ENCODE assay signal across 8 cellular contexts in the genomic region with DNA sequence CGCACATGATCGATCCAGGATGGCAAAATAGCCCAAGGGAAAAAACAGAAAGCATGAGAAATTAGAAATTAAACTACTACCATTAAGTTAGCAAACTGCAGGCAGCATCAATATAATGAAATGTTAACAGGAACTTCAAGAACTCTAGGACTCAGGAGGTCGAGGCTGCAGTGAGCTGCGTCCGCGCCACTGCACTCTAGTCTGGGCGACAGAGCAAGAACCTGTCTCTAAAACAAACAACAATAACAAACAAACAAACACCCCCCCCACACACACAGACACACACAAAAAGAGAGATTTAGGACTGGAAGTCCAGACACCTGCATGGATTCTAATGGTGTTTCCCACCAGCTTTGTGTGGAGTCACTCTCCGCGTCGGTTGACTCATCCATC. TPM values are rescaled to one million over a fixed set of nuclear protein-coding genes. Genes with fewer than 3 reads are reported as not detected.
DNase-seq lines count a peak whose midpoint lies in the region; ATAC-seq and TF ChIP-seq lines count a peak whose summit lies in the region.

No MANE protein-coding gene starts in this region.

- H3K36me3 Mint-ChIP-seq in activated CD4-positive, alpha-beta T cell treated with anti-CD3 and anti-CD28 coated beads for 36 hours (ENCODE audit: low read depth), result peaks cover 23% of the 10 kb centered on the region
- H3K36me3 Mint-ChIP-seq in activated naive CD8-positive, alpha-beta T cell treated with anti-CD3 and anti-CD28 coated beads, Interleukin-2, amount 10 ng/mL, durations not matched to agents 7 days and 5 days, result peaks cover 26% of the 10 kb centered on the region

- CTCF ChIA-PET in activated CD4-positive, alpha-beta T cell treated with anti-CD3 and anti-CD28 coated beads for 36 hours (lab: Charles Lee), result interaction anchor here (0.6 to 3.4 kb wide), 6 partner anchors 11 to 190 kb away, joined by 3 to 21 read pairs (median 6); partner anchors contain the start of genes DCTPP1, ZNF689 and ZNF747

- H3K4me1 ChIP-seq in suprapubic skin, result peaks cover 24% of the 10 kb centered on the region

- DNase-seq in activated CD4-positive, alpha-beta T cell treated with anti-CD3 and anti-CD28 coated beads for 36 hours, result no peak
- no peak for DNase-seq in activated CD4-positive, alpha-beta T cell treated with anti-CD3 and anti-CD28 coated beads, Interleukin-2, amount 50 U/mL, for 48 hours
- no peak for DNase-seq in activated naive CD8-positive, alpha-beta T cell treated with anti-CD3 and anti-CD28 coated beads, Interleukin-2, amount 10 ng/mL, durations not matched to agents 7 days and 5 days
- no peak for DNase-seq in suprapubic skin (ENCODE audit: low spot score in 2 of 2)

- H3K4me3 Mint-ChIP-seq in activated CD4-positive, alpha-beta T cell treated with anti-CD3 and anti-CD28 coated beads for 36 hours, result peak overlapping the region; percentile 86
- peak overlapping the region; percentile 88 for H3K4me3 Mint-ChIP-seq in activated naive CD8-positive, alpha-beta T cell treated with anti-CD3 and anti-CD28 coated beads, Interleukin-2, amount 10 ng/mL, durations not matched to agents 7 days and 5 days

- no peak for TF ChIP-seq CTCF in suprapubic skin (IDR thresholded peaks at IDR 0.05)

- POLR2A ChIA-PET in activated CD4-positive, alpha-beta T cell treated with anti-CD3 and anti-CD28 coated beads for 36 hours (lab: Charles Lee), result interaction anchor here (0.8 kb wide), 1 partner anchor 27 kb away, joined by 3 read pairs; no protein-coding TSS in a partner anchor
- POLR2A ChIA-PET in activated naive CD8-positive, alpha-beta T cell treated with anti-CD3 and anti-CD28 coated beads, Interleukin-2, amount 10 ng/mL, durations not matched to agents 7 days and 5 days (lab: Charles Lee), result interaction anchor here (1.3 to 5.3 kb wide), 4 partner anchors 12 to 52 kb away, joined by 4 to 30 read pairs (median 16); partner anchors contain the start of gene ITGAL

- H3K27me3 ChIP-seq in layer of hippocampus (ENCODE audit: control insufficient read depth, insufficient read depth, low read length) (no peaks in the 10 kb centered on the region), suprapubic skin (no peaks in the 10 kb centered on the region)

- H3K9me3 Mint-ChIP-seq in activated CD4-positive, alpha-beta T cell treated with anti-CD3 and anti-CD28 coated beads for 36 hours (ENCODE audit: low read depth), result peaks cover 2% of the 10 kb centered on the region
- no peaks in the 10 kb centered on the region for H3K9me3 Mint-ChIP-seq in activated naive CD8-positive, alpha-beta T cell treated with anti-CD3 and anti-CD28 coated beads, Interleukin-2, amount 10 ng/mL, durations not matched to agents 7 days and 5 days

- H3K9me3 ChIP-seq in suprapubic skin, result no peaks in the 10 kb centered on the region

- H3K36me3 ChIP-seq in suprapubic skin, result peaks cover 10% of the 10 kb centered on the region

- no peak for ATAC-seq in activated CD4-positive, alpha-beta T cell treated with anti-CD3 and anti-CD28 coated beads for 36 hours
- ATAC-seq in activated naive CD8-positive, alpha-beta T cell treated with anti-CD3 and anti-CD28 coated beads, Interleukin-2, amount 10 ng/mL, durations not matched to agents 7 days and 5 days (ENCODE audit: low read depth), result no peak
- no peak for ATAC-seq in GM21515 (IDR thresholded peaks at IDR 0.05; ENCODE audit: unreplicated experiment)
- ATAC-seq in HG02938 (IDR thresholded peaks at IDR 0.05; ENCODE audit: unreplicated experiment), result no peak
- ATAC-seq in HG03520 (IDR thresholded peaks at IDR 0.05; ENCODE audit: unreplicated experiment), result no peak

- no peak for TF ChIP-seq EP300 in suprapubic skin (IDR thresholded peaks at IDR 0.05)

- intact Hi-C loops in activated CD4-positive, alpha-beta T cell treated with anti-CD3 and anti-CD28 coated beads for 36 hours (cut with DNase I, micrococcal nuclease), result no loop called here

- peak overlapping the region; percentile 93 for H3K27ac Mint-ChIP-seq in activated CD4-positive, alpha-beta T cell treated with anti-CD3 and anti-CD28 coated beads for 36 hours
- H3K27ac Mint-ChIP-seq in activated naive CD8-positive, alpha-beta T cell treated with anti-CD3 and anti-CD28 coated beads, Interleukin-2, amount 10 ng/mL, durations not matched to agents 7 days and 5 days, result peak overlapping the region; percentile 90

- WGBS in suprapubic skin, result 75% methylated on average over 10 of the region's 10 CpGs

- TF ChIP-seq POLR2A in suprapubic skin (IDR thresholded peaks at IDR 0.05), result no peak

- peaks cover 40% of the 10 kb centered on the region for H3K4me1 Mint-ChIP-seq in activated CD4-positive, alpha-beta T cell treated with anti-CD3 and anti-CD28 coated beads for 36 hours
- peaks cover 43% of the 10 kb centered on the region for H3K4me1 Mint-ChIP-seq in activated naive CD8-positive, alpha-beta T cell treated with anti-CD3 and anti-CD28 coated beads, Interleukin-2, amount 10 ng/mL, durations not matched to agents 7 days and 5 days

- no peaks in the 10 kb centered on the region for H3K27me3 Mint-ChIP-seq in activated CD4-positive, alpha-beta T cell treated with anti-CD3 and anti-CD28 coated beads for 36 hours
- no peaks in the 10 kb centered on the region for H3K27me3 Mint-ChIP-seq in activated naive CD8-positive, alpha-beta T cell treated with anti-CD3 and anti-CD28 coated beads, Interleukin-2, amount 10 ng/mL, durations not matched to agents 7 days and 5 days

- H3K4me3 ChIP-seq in suprapubic skin, result peak overlapping the region; percentile 78

- H3K27ac ChIP-seq in layer of hippocampus (ENCODE audit: low read depth, low read length), result peak overlapping the region; percentile 97
- peak overlapping the region; percentile 97 for H3K27ac ChIP-seq in suprapubic skin

RNA-seq across cellular contexts. Expression of gene SEPHS2, which starts 0.5 kb away (rescaled TPM):
- total RNA-seq in activated CD4-positive, alpha-beta T cell treated with anti-CD3 and anti-CD28 coated beads for 36 hours, result 10 to 100 TPM; 37.8 to 56.0 TPM
- total RNA-seq in activated naive CD8-positive, alpha-beta T cell treated with anti-CD3 and anti-CD28 coated beads, Interleukin-2, amount 10 ng/mL, durations not matched to agents 7 days and 5 days, result 10 to 100 TPM; 59.4 to 59.8 TPM
- total RNA-seq in suprapubic skin, result 10 to 100 TPM; 16.8 to 26.2 (median 22.2) TPM

RNA-seq across cellular contexts. Expression of gene DCTPP1, which starts 16.4 kb away (rescaled TPM):
- total RNA-seq in activated CD4-positive, alpha-beta T cell treated with anti-CD3 and anti-CD28 coated beads for 36 hours, result 100 to 1,000 TPM in 1 of 2 experiments, 10 to 100 TPM in 1; 89.3 to 102 TPM
- total RNA-seq in activated naive CD8-positive, alpha-beta T cell treated with anti-CD3 and anti-CD28 coated beads, Interleukin-2, amount 10 ng/mL, durations not matched to agents 7 days and 5 days, result 10 to 100 TPM; 52.2 to 52.8 TPM
- 10 to 100 TPM; 17.2 to 26.0 (median 20.0) TPM for total RNA-seq in suprapubic skin

RNA-seq across cellular contexts. Expression of gene ITGAL, which starts 26.3 kb away (rescaled TPM):
- 100 to 1,000 TPM; 210 to 222 TPM for total RNA-seq in activated CD4-positive, alpha-beta T cell treated with anti-CD3 and anti-CD28 coated beads for 36 hours
- total RNA-seq in activated naive CD8-positive, alpha-beta T cell treated with anti-CD3 and anti-CD28 coated beads, Interleukin-2, amount 10 ng/mL, durations not matched to agents 7 days and 5 days, result 100 to 1,000 TPM; 662 to 664 TPM
- total RNA-seq in suprapubic skin, result 1 to 10 TPM in 2 of 4 donors, under 1 TPM in 2; 0.47 to 4.3 (median 1.9) TPM

RNA-seq across cellular contexts. Expression of gene ZNF771, which starts 38.8 kb away (rescaled TPM):
- 1 to 10 TPM; 3.8 to 4.0 TPM for total RNA-seq in activated CD4-positive, alpha-beta T cell treated with anti-CD3 and anti-CD28 coated beads for 36 hours
- total RNA-seq in activated naive CD8-positive, alpha-beta T cell treated with anti-CD3 and anti-CD28 coated beads, Interleukin-2, amount 10 ng/mL, durations not matched to agents 7 days and 5 days, result 1 to 10 TPM; 4.8 to 5.6 TPM
- total RNA-seq in suprapubic skin, result 10 to 100 TPM in 1 of 4 donors, 1 to 10 TPM in 3; 4.9 to 14.3 (median 7.3) TPM

RNA-seq across cellular contexts. Expression of gene ZNF48, which starts 51.0 kb away (rescaled TPM):
- total RNA-seq in activated CD4-positive, alpha-beta T cell treated with anti-CD3 and anti-CD28 coated beads for 36 hours, result 10 to 100 TPM; 10.6 to 11.0 TPM
- total RNA-seq in activated naive CD8-positive, alpha-beta T cell treated with anti-CD3 and anti-CD28 coated beads, Interleukin-2, amount 10 ng/mL, durations not matched to agents 7 days and 5 days, result 10 to 100 TPM; 14.4 to 15.5 TPM
- total RNA-seq in suprapubic skin, result 10 to 100 TPM in 1 of 4 donors, 1 to 10 TPM in 3; 6.3 to 12.1 (median 8.1) TPM

Comparison
In these comparisons a context has a peak if more than half of its experiments do, and no peak if none do; other contexts are left out.
1. RNA of gene ITGAL, which starts 26.3 kb away (total RNA-seq): 662 to 664 TPM in activated naive CD8-positive, alpha-beta T cell treated with anti-CD3 and anti-CD28 coated beads, Interleukin-2, amount 10 ng/mL, durations not matched to agents 7 days and 5 days and 210 to 222 TPM in activated CD4-positive, alpha-beta T cell treated with anti-CD3 and anti-CD28 coated beads for 36 hours; 0.47 to 4.3 TPM in suprapubic skin; every median in the first group is over 10 times any median in the second.